In the genomic region with DNA sequence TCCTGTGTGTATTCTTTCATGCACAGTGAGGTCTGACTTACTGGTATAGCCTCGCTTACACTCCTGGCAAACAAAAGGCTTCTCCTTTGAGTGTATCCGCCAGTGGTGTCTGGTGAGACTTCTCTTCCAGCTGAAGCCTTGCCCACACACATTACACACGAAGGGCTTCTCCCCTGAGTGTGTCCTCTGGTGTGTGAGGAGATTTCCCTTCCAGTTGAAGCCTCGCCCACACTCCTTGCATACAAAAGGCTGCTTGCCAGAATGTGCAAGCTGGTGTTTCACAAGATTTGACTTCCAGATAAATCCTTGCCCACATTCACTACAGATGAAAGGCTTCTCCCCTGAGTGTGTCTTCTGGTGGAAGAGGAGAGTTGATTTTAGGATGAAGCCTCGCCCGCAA, we compare ENCODE assay signal across 16 cellular contexts. TPM values are rescaled to one million over a fixed set of nuclear protein-coding genes. Genes with fewer than 3 reads are reported as not detected.
A peak's percentile ranks its signal among the peaks of the same experiment; 100 is the strongest.
DNase-seq lines count a peak whose midpoint lies in the region; TF ChIP-seq lines count a peak whose summit lies in the region.
"Had no signal": no experiment of that assay in that cellular context is flagged by ENCODE, and none has a peak within 500 bp of the region (broad histone marks: within the 10 kb centered on the region; RNA-seq: fewer than 3 reads in every experiment).

No MANE protein-coding gene starts in this region.

- H3K9me3 Mint-ChIP-seq in MCF 10A (ENCODE audit: unreplicated experiment), result no peaks in the 10 kb centered on the region
- H3K9me3 Mint-ChIP-seq: CD4-positive, CD25-positive, alpha-beta regulatory T cell; GM23338 had no signal

- peaks cover 25% of the 10 kb centered on the region for H3K4me1 Mint-ChIP-seq in MCF 10A (ENCODE audit: insufficient read depth, unreplicated experiment)
- H3K4me1 Mint-ChIP-seq: GM23338 had no signal

- H4K20me1 ChIP-seq in mammary epithelial cell (ENCODE audit: insufficient read depth, low read length), result no peaks in the 10 kb centered on the region
- H4K20me1 ChIP-seq: BLaER1 had no signal

- H3K9ac ChIP-seq in mammary epithelial cell (ENCODE audit: insufficient read depth, low read length), result no peak overlapping the region
- H3K9ac ChIP-seq: BLaER1 had no signal

- H3K4me3 Mint-ChIP-seq in MCF 10A (ENCODE audit: unreplicated experiment), result no peak overlapping the region
- H3K4me3 Mint-ChIP-seq: CD4-positive, CD25-positive, alpha-beta regulatory T cell; GM23338 had no signal

- POLR2A ChIA-PET in MCF 10A (lab: Yijun Ruan, JAX), result interaction anchor here (0.9 kb wide), 1 partner anchor 34 kb away, joined by 3 read pairs; no protein-coding TSS in a partner anchor

- H3K27me3 ChIP-seq in mammary epithelial cell (ENCODE audit: insufficient read depth, low read length), result no peaks in the 10 kb centered on the region
- H3K27me3 ChIP-seq: BLaER1 had no signal

- no peak overlapping the region for H3K27ac Mint-ChIP-seq in MCF 10A (ENCODE audit: low read depth, unreplicated experiment)
- H3K27ac Mint-ChIP-seq: CD4-positive, CD25-positive, alpha-beta regulatory T cell; GM23338 had no signal

- no peak overlapping the region for H2AFZ ChIP-seq in mammary epithelial cell (ENCODE audit: low read depth, low read length)
- H2AFZ ChIP-seq: GM23338 had no signal

- H3K36me3 Mint-ChIP-seq in MCF 10A (ENCODE audit: insufficient read depth, unreplicated experiment), result peaks cover 66% of the 10 kb centered on the region

- H3K9me3 ChIP-seq in mammary epithelial cell (replicated peaks; ENCODE audit: insufficient read depth, low read length), result no peaks in the 10 kb centered on the region

- DNase-seq in mammary epithelial cell, result no peak
- DNase-seq in MCF 10A (ENCODE audit: unreplicated experiment), result no peak
- DNase-seq in fibroblast of mammary gland (ENCODE audit: low read depth), result peak; percentile 33
- peak; percentile 54 for DNase-seq in middle frontal gyrus (ENCODE audit: extremely low spot score, low spot score)
- DNase-seq in NK-92 treated with Interleukin-12 subunit alpha and Interleukin-12 subunit beta, amount 100 ng/mL, for 24 hours (lab: John Stamatoyannopoulos, UW), result no peak
- no peak for DNase-seq in mucosa of gallbladder (ENCODE audit: low spot score)
- DNase-seq in GM20000 (ENCODE audit: low spot score), result no peak
- DNase-seq in mesenteric fat pad (ENCODE audit: low spot score), result no peak
- DNase-seq: AML-193; CD4-positive, CD25-positive, alpha-beta regulatory T cell; DMS53; H7 had no signal

- peaks cover 10% of the 10 kb centered on the region for H3K4me1 ChIP-seq in mammary epithelial cell (ENCODE audit: insufficient read depth, low read length)
- H3K4me1 ChIP-seq: BLaER1 had no signal

- H3K4me3 ChIP-seq in mammary epithelial cell (replicated peaks in 1 of 3; ENCODE audit: insufficient read depth in 1 of 3, low read depth in 2 of 3, low read length in 3 of 3) (no peak overlapping the region), fibroblast of mammary gland (ENCODE audit: control insufficient read depth, low read depth, low read length) (no peak overlapping the region)
- H3K4me3 ChIP-seq: BLaER1, GM23338 had no signal

- peaks cover 4% of the 10 kb centered on the region for H3K79me2 ChIP-seq in mammary epithelial cell (ENCODE audit: insufficient read depth, low read length)

- dilution Hi-C loops in mammary epithelial cell (cut with HindIII; ENCODE audit: low sequenced_read_pairs), result no loop called here

- BruUV-seq in mammary epithelial cell (replicated peaks; lab: Mats Ljungman, UMichigan) (TSS peak; percentile 16), MCF 10A (replicated peaks; lab: Mats Ljungman, UMichigan) (no TSS peak)

- H3K27me3 Mint-ChIP-seq in MCF 10A (ENCODE audit: insufficient read depth, unreplicated experiment), result no peaks in the 10 kb centered on the region
- H3K27me3 Mint-ChIP-seq: CD4-positive, CD25-positive, alpha-beta regulatory T cell had no signal

- CTCF ChIA-PET in mammary epithelial cell (lab: Charles Lee; ENCODE audit: low non-redundant PET) (no interaction called here), MCF 10A (lab: Yijun Ruan, JAX) (no interaction called here)

- 98% methylated on average over 6 of the region's 6 CpGs for WGBS in mammary epithelial cell (ENCODE audit: low coverage, missing lambda C conversion rate)

- TF ChIP-seq CTCF in mammary epithelial cell (conservative IDR thresholded peaks at IDR 0.05 in 1 of 2, IDR thresholded peaks at IDR 0.05 in 1 of 2; ENCODE audit: extremely low read depth in 1 of 2, insufficient read depth in 1 of 2, low read depth in 1 of 2, low read length in 2 of 2) (no peak), MCF 10A (IDR thresholded peaks at IDR 0.05; ENCODE audit: unreplicated experiment) (no peak), fibroblast of mammary gland (conservative IDR thresholded peaks at IDR 0.05; ENCODE audit: control insufficient read depth, insufficient read depth, low read depth, low read length) (no peak), GM20000 (IDR thresholded peaks at IDR 0.05; ENCODE audit: extremely low read depth, missing control alignments) (no peak)

- intact Hi-C loops in mammary epithelial cell (cut with micrococcal nuclease), result no loop called here
- intact Hi-C loops in MCF 10A (cut with micrococcal nuclease), result no loop called here

- H3K27ac ChIP-seq in mammary epithelial cell (ENCODE audit: insufficient read depth, low read depth, low read length), result no peak overlapping the region
- H3K27ac ChIP-seq: 22Rv1, BLaER1, HL-60 had no signal

- H3K4me2 ChIP-seq in mammary epithelial cell (ENCODE audit: insufficient read depth, low read depth, low read length), result no peak overlapping the region
- H3K4me2 ChIP-seq: BLaER1, GM23338 had no signal

- H3K36me3 ChIP-seq in mammary epithelial cell (ENCODE audit: insufficient read depth, low read length), result peaks cover 24% of the 10 kb centered on the region

- in situ Hi-C loops in mammary epithelial cell (cut with MboI; ENCODE audit: low sequenced_read_pairs in 2 of 2), result loop anchor here in 1 of 2 donors (25.0 kb wide), 3 partner anchors 187 to 363 kb away; no protein-coding TSS in a partner anchor

RNA-seq across cellular contexts. Expression of gene ZNF337, which starts 21.5 kb away (rescaled TPM):
- total RNA-seq in mammary epithelial cell, result 10 to 100 TPM; 13.7 to 22.1 TPM
- polyA plus RNA-seq in mammary epithelial cell, result 9.7 TPM
- 19.4 TPM for polyA minus RNA-seq in mammary epithelial cell
- 19.5 and 23.0 TPM in 2 replicates for total RNA-seq in MCF 10A (2022)
- 16.3 TPM for total RNA-seq in mucosa of gallbladder
- total RNA-seq in mesenteric fat pad, result 11.3 TPM

RNA-seq across cellular contexts. Expression of gene NANP, which starts 51.3 kb away (rescaled TPM):
- 1 to 10 TPM; 7.5 TPM for total RNA-seq in mammary epithelial cell
- 4.2 TPM for polyA plus RNA-seq in mammary epithelial cell
- polyA minus RNA-seq in mammary epithelial cell, result 4.4 TPM
- total RNA-seq in MCF 10A (2022), result 5.2 and 5.7 TPM in 2 replicates
- total RNA-seq in mucosa of gallbladder, result 2.8 TPM
- total RNA-seq in mesenteric fat pad, result 7.5 TPM

Comparison
In these comparisons a context has a peak if more than half of its experiments do, and no peak if none do; other contexts are left out.
1. DNase-seq: peak in fibroblast of mammary gland (single experiment) and middle frontal gyrus (single experiment); none in mammary epithelial cell (single experiment), MCF 10A (single experiment), NK-92 treated with Interleukin-12 subunit alpha and Interleukin-12 subunit beta, amount 100 ng/mL, for 24 hours (single experiment), mucosa of gallbladder (single experiment), GM20000 (single experiment) and mesenteric fat pad (single experiment).